16 cellular contexts compared by ENCODE assay signal in the genomic region with DNA sequence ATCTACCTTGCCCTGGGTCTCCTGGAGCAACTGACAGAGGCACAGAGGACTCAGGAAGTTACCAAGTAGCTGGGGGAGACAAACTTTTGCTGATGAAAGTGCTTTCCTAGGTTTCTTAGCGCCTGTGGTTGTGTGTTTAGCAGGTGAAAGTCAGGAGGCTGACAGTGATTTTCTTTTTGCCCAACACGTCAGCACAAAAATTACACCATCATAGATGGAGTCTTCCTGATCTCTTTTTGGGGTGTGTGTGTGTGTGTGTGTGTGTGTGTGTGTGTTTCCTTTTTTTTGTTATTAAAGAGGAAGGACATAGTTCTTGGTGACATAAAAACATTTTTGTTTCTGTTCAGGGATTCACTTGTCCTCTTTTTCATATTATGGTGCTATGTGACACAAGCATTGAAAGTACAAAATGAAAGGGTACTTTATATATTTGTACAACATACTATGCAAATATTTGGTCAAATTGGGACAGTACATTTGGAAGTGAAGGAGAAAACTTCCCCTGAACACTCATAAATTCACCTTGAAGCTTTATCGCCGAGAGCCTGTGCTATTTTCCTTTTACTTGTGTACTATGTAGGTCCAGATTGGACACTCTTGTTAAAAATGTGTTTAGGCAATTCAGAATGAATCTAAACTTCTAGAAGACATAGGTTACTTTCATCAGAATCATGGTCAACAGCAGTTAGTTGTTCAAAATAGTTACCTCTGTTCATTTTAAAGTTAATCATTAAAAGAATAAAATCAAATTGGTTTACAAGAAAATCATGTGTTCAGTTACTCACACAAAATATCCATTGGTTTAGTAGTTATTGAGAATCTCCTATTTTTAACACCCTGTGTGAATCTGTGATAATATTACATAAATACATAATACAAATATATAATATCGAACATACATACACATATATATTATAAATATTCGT.
DNase-seq lines count a peak whose midpoint lies in the region; ATAC-seq, FAIRE-seq and TF ChIP-seq lines count a peak whose summit lies in the region.
"Had no signal": no experiment of that assay in that cellular context is flagged by ENCODE, and none has a peak within 500 bp of the region (broad histone marks: within the 10 kb centered on the region; RNA-seq: fewer than 3 reads in every experiment).

No MANE protein-coding gene starts in this region.

- peaks cover 0 to 2% of the 10 kb centered on the region in 2 donors for H3K36me3 Mint-ChIP-seq in CD14-positive monocyte

- intact Hi-C loops in CD14-positive monocyte (cut with micrococcal nuclease) (loop anchor here (5.0 to 10.0 kb wide), 2 partner anchors 117 to 190 kb away; no protein-coding TSS in a partner anchor), mammary epithelial cell (cut with micrococcal nuclease) (no loop called here)

- ATAC-seq in left lobe of liver (peak; percentile 29), GM21825 (IDR thresholded peaks at IDR 0.05; ENCODE audit: unreplicated experiment) (no peak)

- no peak overlapping the region for H2AFZ ChIP-seq in mammary epithelial cell (ENCODE audit: low read depth, low read length)

- no peaks in the 10 kb centered on the region for H3K9me3 ChIP-seq in mammary epithelial cell (replicated peaks; ENCODE audit: insufficient read depth, low read length)

- dilution Hi-C loops in mammary epithelial cell (cut with HindIII; ENCODE audit: low sequenced_read_pairs) = no loop called here

- CTCF ChIA-PET in mammary epithelial cell (lab: Charles Lee; ENCODE audit: low non-redundant PET) = no interaction called here

- H3K4me3 ChIP-seq in H7 (ENCODE audit: insufficient read depth, low read depth, low read length) = no peak overlapping the region
- no peak overlapping the region for H3K4me3 ChIP-seq in mammary epithelial cell (replicated peaks in 1 of 3; ENCODE audit: insufficient read depth in 1 of 3, low read depth in 2 of 3, low read length in 3 of 3)

- H3K9me3 Mint-ChIP-seq in CD14-positive monocyte = peaks cover 0 to 4% (median 0%) of the 10 kb centered on the region in 7 donors
- H3K9me3 Mint-ChIP-seq: CD4-positive, alpha-beta T cell; HFFc6 had no signal

- peaks cover 17% of the 10 kb centered on the region for H3K4me1 Mint-ChIP-seq in CD14-positive monocyte

- H3K9ac ChIP-seq in mammary epithelial cell (ENCODE audit: insufficient read depth, low read length) = no peak overlapping the region
- H3K9ac ChIP-seq: KMS-11 had no signal

- H3K4me1 ChIP-seq in mammary epithelial cell (ENCODE audit: insufficient read depth, low read length) = no peaks in the 10 kb centered on the region

- TF ChIP-seq CTCF in CD14-positive monocyte (IDR thresholded peaks at IDR 0.05) = no peak
- TF ChIP-seq CTCF in mammary epithelial cell (conservative IDR thresholded peaks at IDR 0.05 in 1 of 2, IDR thresholded peaks at IDR 0.05 in 1 of 2; ENCODE audit: extremely low read depth in 1 of 2, insufficient read depth in 1 of 2, low read depth in 1 of 2, low read length in 2 of 2) = no peak

- H3K4me2 ChIP-seq in mammary epithelial cell (ENCODE audit: insufficient read depth, low read depth, low read length) = no peak overlapping the region
- H3K4me2 ChIP-seq: KMS-11 had no signal

- H3K27ac Mint-ChIP-seq in CD14-positive monocyte = peak overlapping the region; percentile 84 to 94 (median 90)
- H3K27ac Mint-ChIP-seq: CD4-positive, alpha-beta T cell; HFFc6 had no signal

- no peaks in the 10 kb centered on the region for H3K27me3 ChIP-seq in H7 (ENCODE audit: control insufficient read depth, insufficient read depth, low read length)
- no peaks in the 10 kb centered on the region for H3K27me3 ChIP-seq in mammary epithelial cell (ENCODE audit: insufficient read depth, low read length)

- in situ Hi-C loops in mammary epithelial cell (cut with MboI; ENCODE audit: low sequenced_read_pairs in 2 of 2) = no loop called here

- H3K79me2 ChIP-seq in mammary epithelial cell (ENCODE audit: insufficient read depth, low read length) = no peaks in the 10 kb centered on the region

- peaks cover 0 to 5% (median 4%) of the 10 kb centered on the region in 3 donors for H3K27me3 Mint-ChIP-seq in CD14-positive monocyte (ENCODE audit: low read depth in 3 of 3)

- no peak for FAIRE-seq in RCC 7860 (lab: Jason Lieb, UNC)

- WGBS in mammary epithelial cell (ENCODE audit: low coverage, missing lambda C conversion rate) = over 99% methylated on average over 6 of the region's 6 CpGs

- no peak overlapping the region for H3K27ac ChIP-seq in mammary epithelial cell (ENCODE audit: insufficient read depth, low read depth, low read length)
- H3K27ac ChIP-seq: KMS-11 had no signal

- no peaks in the 10 kb centered on the region for H4K20me1 ChIP-seq in mammary epithelial cell (ENCODE audit: insufficient read depth, low read length)

- peak; percentile 49 for DNase-seq in CD14-positive monocyte (ENCODE audit: low spot score)
- DNase-seq in RCC 7860 (ENCODE audit: low spot score) = peak; percentile 2
- no peak for DNase-seq in left lobe of liver (ENCODE audit: low spot score)
- DNase-seq in renal cortical epithelial cell (ENCODE audit: low read depth) = peak; percentile 61
- DNase-seq in H7 = no peak
- no peak for DNase-seq in mammary epithelial cell
- DNase-seq: CD4-positive, alpha-beta T cell; DMS79 treated with DMSO at 0.1 percent for 48 hours; HFFc6; NCI-H1048; NCI-H1436 treated with DMSO at 0.1 percent for 48 hours; NCI-H2029 treated with DMSO at 0.1 percent for 48 hours; NCI-H510A treated with DMSO at 0.1 percent for 48 hours; NCI-H82 had no signal

- no TSS peak for BruUV-seq in mammary epithelial cell (replicated peaks; lab: Mats Ljungman, UMichigan)

- no peak overlapping the region for H3K4me3 Mint-ChIP-seq in CD14-positive monocyte
- H3K4me3 Mint-ChIP-seq: CD4-positive, alpha-beta T cell; HFFc6 had no signal

- H3K36me3 ChIP-seq in H7 (replicated peaks; ENCODE audit: control insufficient read depth, insufficient read depth, low read length) (no peaks in the 10 kb centered on the region), mammary epithelial cell (ENCODE audit: insufficient read depth, low read length) (no peaks in the 10 kb centered on the region)

Comparison
In these comparisons a context has a peak if more than half of its experiments do, and no peak if none do; other contexts are left out.
1. DNase-seq: peak in CD14-positive monocyte (single experiment), RCC 7860 (single experiment) and renal cortical epithelial cell (single experiment); none in left lobe of liver (single experiment), H7 (single experiment) and mammary epithelial cell (single experiment).